Comparison of ENCODE assay signal across 13 cellular contexts in genomic region chr15:63712828-63713520, GRCh38.
DNase-seq lines count a peak whose midpoint lies in the region; ATAC-seq, FAIRE-seq and TF ChIP-seq lines count a peak whose summit lies in the region.
"Had no signal": no experiment of that assay in that cellular context is flagged by ENCODE, and none has a peak within 500 bp of the region (broad histone marks: within the 10 kb centered on the region; RNA-seq: fewer than 3 reads in every experiment).

No MANE protein-coding gene starts in this region.

- TF ChIP-seq CTCF in GM12864 (IDR thresholded peaks at IDR 0.05; ENCODE audit: low read depth, low read length, missing control alignments) (no peak), ovary (IDR thresholded peaks at IDR 0.05) (no peak), tibial nerve (IDR thresholded peaks at IDR 0.05) (no peak)

- ATAC-seq in HG03039 (IDR thresholded peaks at IDR 0.05; ENCODE audit: unreplicated experiment), result peak; percentile 67
- no peak for ATAC-seq in activated T-helper 17 cell treated with anti-CD3 and anti-CD28 coated beads, Interleukin-2, amount 50 U/mL, for 72 hours (replicated peaks)
- ATAC-seq: natural killer cell had no signal

- H3K27ac Mint-ChIP-seq in activated T-helper 17 cell treated with anti-CD3 and anti-CD28 coated beads, Interleukin-2, amount 50 U/mL, for 72 hours, result peak overlapping the region; percentile 42

- H3K27ac ChIP-seq in ovary, result no peak overlapping the region
- no peak overlapping the region for H3K27ac ChIP-seq in tibial nerve
- H3K27ac ChIP-seq: SK-N-MC had no signal

- no peak for TF ChIP-seq EP300 in ovary (IDR thresholded peaks at IDR 0.05)
- no peak for TF ChIP-seq EP300 in tibial nerve (IDR thresholded peaks at IDR 0.05)

- peaks cover 11% of the 10 kb centered on the region for H3K4me1 Mint-ChIP-seq in activated T-helper 17 cell treated with anti-CD3 and anti-CD28 coated beads, Interleukin-2, amount 50 U/mL, for 72 hours

- H3K4me3 ChIP-seq in GM12864 (ENCODE audit: low read depth, low read length), result no peak overlapping the region
- no peak overlapping the region for H3K4me3 ChIP-seq in ovary
- H3K4me3 ChIP-seq in tibial nerve, result no peak overlapping the region
- H3K4me3 ChIP-seq: SK-N-MC had no signal

- no peaks in the 10 kb centered on the region for H3K36me3 ChIP-seq in ovary
- H3K36me3 ChIP-seq in tibial nerve, result peaks cover 0 to 79% (median 0%) of the 10 kb centered on the region in 3 donors

- peak; percentile 87 for FAIRE-seq in GM19239 (lab: Jason Lieb, UNC)
- FAIRE-seq: small intestine had no signal

- H3K36me3 Mint-ChIP-seq in activated T-helper 17 cell treated with anti-CD3 and anti-CD28 coated beads, Interleukin-2, amount 50 U/mL, for 72 hours (ENCODE audit: low read depth), result peaks cover 32% of the 10 kb centered on the region

- 79 to 91% (median 87%) methylated on average over 6 of the region's 6 CpGs for WGBS in ovary, 3 donors
- 81 to 93% methylated on average over 6 of the region's 6 CpGs for WGBS in tibial nerve, 2 donors

- H3K9me3 ChIP-seq in ovary (no peaks in the 10 kb centered on the region), tibial nerve (no peaks in the 10 kb centered on the region)

- TF ChIP-seq POLR2A in ovary (IDR thresholded peaks at IDR 0.05), result no peak
- TF ChIP-seq POLR2A in tibial nerve (IDR thresholded peaks at IDR 0.05), result no peak

- intact Hi-C loops in ovary (cut with DNase I), result no loop called here

- H3K4me1 ChIP-seq in ovary (ENCODE audit: insufficient read depth) (no peaks in the 10 kb centered on the region), tibial nerve (no peaks in the 10 kb centered on the region)

- H3K9me3 Mint-ChIP-seq in activated T-helper 17 cell treated with anti-CD3 and anti-CD28 coated beads, Interleukin-2, amount 50 U/mL, for 72 hours, result no peaks in the 10 kb centered on the region
- H3K9me3 Mint-ChIP-seq: natural killer cell had no signal

- peak; percentile 27 for DNase-seq in GM12864 (ENCODE audit: low read depth)
- peak; percentile 14 for DNase-seq in GM19239 (ENCODE audit: insufficient read length, low spot score)
- DNase-seq in NCI-H1105 (lab: John Stamatoyannopoulos, UW), result no peak
- no peak for DNase-seq in NCI-H2196 (lab: John Stamatoyannopoulos, UW; ENCODE audit: unreplicated experiment)
- no peak for DNase-seq in ovary
- no peak for DNase-seq in tibial nerve (ENCODE audit: low spot score in 2 of 2)
- DNase-seq: Calu3, natural killer cell, NCI-H526 treated with DMSO at 0.1 percent for 48 hours, small intestine had no signal

- H3K4me3 Mint-ChIP-seq in activated T-helper 17 cell treated with anti-CD3 and anti-CD28 coated beads, Interleukin-2, amount 50 U/mL, for 72 hours, result no peak overlapping the region
- H3K4me3 Mint-ChIP-seq: natural killer cell had no signal

- no peaks in the 10 kb centered on the region for H3K27me3 Mint-ChIP-seq in activated T-helper 17 cell treated with anti-CD3 and anti-CD28 coated beads, Interleukin-2, amount 50 U/mL, for 72 hours

- H3K27me3 ChIP-seq in ovary, result no peaks in the 10 kb centered on the region
- H3K27me3 ChIP-seq in tibial nerve, result no peaks in the 10 kb centered on the region

Comparison
In these comparisons a context has a peak if more than half of its experiments do, and no peak if none do; other contexts are left out.
1. DNase-seq: peak in GM12864 (single experiment) and GM19239 (single experiment); none in NCI-H1105 (single experiment), NCI-H2196 (single experiment), ovary (0 of 5) and tibial nerve (0 of 2).